Comparison of ENCODE assay signal across 17 cellular contexts in genomic region chr12:120726961-120727360, GRCh38. TPM values are rescaled to one million over a fixed set of nuclear protein-coding genes. Genes with fewer than 3 reads are reported as not detected.
DNase-seq lines count a peak whose midpoint lies in the region; ATAC-seq and TF ChIP-seq lines count a peak whose summit lies in the region.
"Had no signal": no experiment of that assay in that cellular context is flagged by ENCODE, and none has a peak within 500 bp of the region (broad histone marks: within the 10 kb centered on the region; RNA-seq: fewer than 3 reads in every experiment).

No MANE protein-coding gene starts in this region.

- H3K27me3 Mint-ChIP-seq in activated CD4-positive, alpha-beta T cell treated with anti-CD3 and anti-CD28 coated beads for 36 hours, result no peaks in the 10 kb centered on the region
- H3K27me3 Mint-ChIP-seq in T-cell (no peaks in the 10 kb centered on the region), progenitor cell of endocrine pancreas (peaks cover 4% of the 10 kb centered on the region)
- H3K27me3 Mint-ChIP-seq: naive B cell had no signal

- CTCF ChIA-PET in activated CD4-positive, alpha-beta T cell treated with anti-CD3 and anti-CD28 coated beads for 36 hours (lab: Charles Lee), result no interaction called here
- CTCF ChIA-PET in T-cell (lab: Charles Lee), result no interaction called here

- H3K9me3 ChIP-seq in hepatocyte (ENCODE audit: low read depth), result no peaks in the 10 kb centered on the region
- H3K9me3 ChIP-seq: HAP-1, prostate gland had no signal

- H3K27me3 ChIP-seq in hepatocyte, result no peaks in the 10 kb centered on the region

- DNase-seq in activated CD4-positive, alpha-beta T cell treated with anti-CD3 and anti-CD28 coated beads for 36 hours, result no peak
- DNase-seq in activated CD4-positive, alpha-beta T cell treated with anti-CD3 and anti-CD28 coated beads for 1 hour, result no peak
- DNase-seq in T-cell (no peak), hepatocyte (ENCODE audit: low spot score) (no peak), progenitor cell of endocrine pancreas (ENCODE audit: low spot score, unreplicated experiment) (no peak), putamen (ENCODE audit: low spot score) (no peak), mucosa of gallbladder (ENCODE audit: low spot score) (no peak)
- DNase-seq: 8988T; activated naive CD4-positive, alpha-beta T cell treated with Interleukin-2 at 50 U/mL for 16 hours; dermis blood vessel endothelial cell; left ventricle myocardium superior; naive B cell; NCI-H146; NCI-H2227 treated with DMSO at 0.1 percent for 48 hours had no signal

- no peak for TF ChIP-seq CTCF in hepatocyte (IDR thresholded peaks at IDR 0.05; ENCODE audit: poor library complexity)
- no peak for TF ChIP-seq CTCF in progenitor cell of endocrine pancreas (IDR thresholded peaks at IDR 0.05; ENCODE audit: unreplicated experiment)

- intact Hi-C loops in activated CD4-positive, alpha-beta T cell treated with anti-CD3 and anti-CD28 coated beads for 36 hours (cut with DNase I, micrococcal nuclease), result loop anchor here (5.0 kb wide), 2 partner anchors 145 to 245 kb away; partner anchors contain the start of gene POP5 (in 2 of the 2)

- H3K4me3 ChIP-seq in hepatocyte, result no peak overlapping the region

- no peaks in the 10 kb centered on the region for H3K9me2 ChIP-seq in hepatocyte (replicated peaks; ENCODE audit: insufficient read depth)

- WGBS in hepatocyte (ENCODE audit: low lambda C conversion rate, missing lambda C conversion rate), result 95% methylated on average over 9 of the region's 9 CpGs

- no peak overlapping the region for H3K27ac ChIP-seq in hepatocyte

- H2AFZ ChIP-seq in hepatocyte, result no peak overlapping the region

- no peak overlapping the region for H3K27ac Mint-ChIP-seq in activated CD4-positive, alpha-beta T cell treated with anti-CD3 and anti-CD28 coated beads for 36 hours
- H3K27ac Mint-ChIP-seq in T-cell (no peak overlapping the region), progenitor cell of endocrine pancreas (no peak overlapping the region)

- no peaks in the 10 kb centered on the region for H3K36me3 ChIP-seq in hepatocyte (replicated peaks; ENCODE audit: insufficient read depth, low read depth)

- H4K20me1 ChIP-seq in hepatocyte (ENCODE audit: insufficient read depth, poor library complexity, severe bottlenecking), result no peaks in the 10 kb centered on the region

- peaks cover 11% of the 10 kb centered on the region for H3K79me2 ChIP-seq in hepatocyte

- peaks cover 7% of the 10 kb centered on the region for H3K4me1 ChIP-seq in hepatocyte (ENCODE audit: insufficient read depth)
- H3K4me1 ChIP-seq: prostate gland had no signal

- H3K9me3 Mint-ChIP-seq in activated CD4-positive, alpha-beta T cell treated with anti-CD3 and anti-CD28 coated beads for 36 hours (ENCODE audit: low read depth), result no peaks in the 10 kb centered on the region
- no peaks in the 10 kb centered on the region for H3K9me3 Mint-ChIP-seq in T-cell
- no peaks in the 10 kb centered on the region for H3K9me3 Mint-ChIP-seq in progenitor cell of endocrine pancreas (ENCODE audit: low read depth)
- H3K9me3 Mint-ChIP-seq: naive B cell had no signal

- peak overlapping the region; percentile 78 for H3K4me3 Mint-ChIP-seq in activated CD4-positive, alpha-beta T cell treated with anti-CD3 and anti-CD28 coated beads for 36 hours
- H3K4me3 Mint-ChIP-seq in T-cell, result peak overlapping the region in 2 of 3 donors; percentile 87 to 90
- H3K4me3 Mint-ChIP-seq in progenitor cell of endocrine pancreas (ENCODE audit: low read depth), result peak overlapping the region; percentile 84

- H3K4me2 ChIP-seq in hepatocyte, result peak overlapping the region; percentile 92

- ATAC-seq in activated CD4-positive, alpha-beta T cell treated with anti-CD3 and anti-CD28 coated beads for 36 hours, result no peak
- ATAC-seq in T-cell (replicated peaks in 1 of 4) (no peak), GM18498 (IDR thresholded peaks at IDR 0.05; ENCODE audit: unreplicated experiment) (no peak)

- peaks cover 16% of the 10 kb centered on the region for H3K4me1 Mint-ChIP-seq in activated CD4-positive, alpha-beta T cell treated with anti-CD3 and anti-CD28 coated beads for 36 hours
- H3K4me1 Mint-ChIP-seq in T-cell (peaks cover 19 to 26% (median 25%) of the 10 kb centered on the region in 3 donors), progenitor cell of endocrine pancreas (ENCODE audit: low read depth) (peaks cover 12% of the 10 kb centered on the region)

- H3K36me3 Mint-ChIP-seq in activated CD4-positive, alpha-beta T cell treated with anti-CD3 and anti-CD28 coated beads for 36 hours (ENCODE audit: low read depth), result peaks cover 26% of the 10 kb centered on the region
- H3K36me3 Mint-ChIP-seq in T-cell (peaks cover 29% of the 10 kb centered on the region), progenitor cell of endocrine pancreas (ENCODE audit: insufficient read depth) (peaks cover 31% of the 10 kb centered on the region)

- POLR2A ChIA-PET in activated CD4-positive, alpha-beta T cell treated with anti-CD3 and anti-CD28 coated beads for 36 hours (lab: Charles Lee), result no interaction called here
- POLR2A ChIA-PET in T-cell (lab: Charles Lee), result no interaction called here

RNA-seq across cellular contexts. Expression of gene ACADS, which starts 1.3 kb away (rescaled TPM):
- 10 to 100 TPM; 10.1 to 17.4 TPM for total RNA-seq in activated CD4-positive, alpha-beta T cell treated with anti-CD3 and anti-CD28 coated beads for 36 hours
- 10 to 100 TPM in 4 of 5 donors, 1 to 10 TPM in 1; 7.5 to 22.5 (median 20.4) TPM for total RNA-seq in T-cell
- 53.5 and 59.6 TPM in 2 replicates for total RNA-seq in hepatocyte
- 58.0 and 66.8 TPM in 2 replicates for polyA plus RNA-seq in hepatocyte
- 11.7 and 11.8 TPM in 2 replicates for total RNA-seq in progenitor cell of endocrine pancreas
- 36.9 TPM for total RNA-seq in mucosa of gallbladder

RNA-seq across cellular contexts. Expression of gene UNC119B, which starts 16.7 kb away (rescaled TPM):
- 10 to 100 TPM; 20.1 to 26.6 TPM for total RNA-seq in activated CD4-positive, alpha-beta T cell treated with anti-CD3 and anti-CD28 coated beads for 36 hours
- total RNA-seq in T-cell (10 to 100 TPM; 14.3 to 26.1 (median 22.6) TPM), hepatocyte (24.7 and 26.0 TPM in 2 replicates), progenitor cell of endocrine pancreas (62.5 and 66.6 TPM in 2 replicates), mucosa of gallbladder (51.7 TPM)
- polyA plus RNA-seq in hepatocyte, result 5.2 and 10.9 TPM in 2 replicates

RNA-seq across cellular contexts. Expression of gene MLEC, which starts 40.0 kb away (rescaled TPM):
- total RNA-seq in activated CD4-positive, alpha-beta T cell treated with anti-CD3 and anti-CD28 coated beads for 36 hours, result 10 to 100 TPM; 70.6 to 89.5 TPM
- total RNA-seq in T-cell (10 to 100 TPM; 26.3 to 61.3 (median 55.3) TPM), hepatocyte (132 and 135 TPM in 2 replicates), progenitor cell of endocrine pancreas (174 and 187 TPM in 2 replicates), mucosa of gallbladder (335 TPM)
- 210 and 227 TPM in 2 replicates for polyA plus RNA-seq in hepatocyte
